6 cellular contexts compared by ENCODE assay signal in genomic region chr1:104135036-104135435, GRCh38.
DNase-seq lines count a peak whose midpoint lies in the region; ATAC-seq and TF ChIP-seq lines count a peak whose summit lies in the region.
"Not testable (repeated sequence)": the region's sequence is repeated elsewhere in the genome, so short reads cannot be mapped to it uniquely, and the experiment has no call there.

No MANE protein-coding gene starts in this region.

- WGBS in mesendoderm (ENCODE audit: extremely low coverage, insufficient coverage, low lambda C conversion rate), result no CpG with 5 or more reads among the region's 6 CpGs

- H2BK15ac ChIP-seq in mesendoderm (replicated peaks; ENCODE audit: low read depth), result not testable (repeated sequence)

- peak; percentile 79 for DNase-seq in ELF-1 (ENCODE audit: low read depth, low spot score)
- DNase-seq in KBM-7, result peak; percentile 25
- DNase-seq in NCI-H82 (lab: John Stamatoyannopoulos, UW), result peak; percentile 32
- peak; percentile 18 for DNase-seq in WTC11 (ENCODE audit: low spot score)
- DNase-seq in mesendoderm, result peak; percentile 87

- POLR2A ChIA-PET in WTC11 (lab: Charles Lee), result not testable (repeated sequence)

- TF ChIP-seq CTCF in WTC11 (IDR thresholded peaks at IDR 0.05), result not testable (repeated sequence)

- H3K27me3 Mint-ChIP-seq in WTC11 (ENCODE audit: low read depth), result not testable (repeated sequence)

- not testable (repeated sequence) for H3K27me3 ChIP-seq in HUES48 (ENCODE audit: control insufficient read depth, insufficient read depth, low read length); mesendoderm (ENCODE audit: insufficient read depth, low read length, poor library complexity)

- not testable (repeated sequence) for H3K9ac ChIP-seq in HUES48 (ENCODE audit: low read depth, low read length); mesendoderm (ENCODE audit: low read length)

- H3K36me3 Mint-ChIP-seq in WTC11, result not testable (repeated sequence)

- CTCF ChIA-PET in WTC11 (lab: Charles Lee), result not testable (repeated sequence)

- H3K4me1 ChIP-seq in HUES48 (ENCODE audit: control insufficient read depth, insufficient read depth, low read length), result peaks cover 15% of the 10 kb centered on the region
- H3K4me1 ChIP-seq in mesendoderm (ENCODE audit: control insufficient read depth, low read depth, low read length), result not testable (repeated sequence)

- not testable (repeated sequence) for H2BK120ac ChIP-seq in mesendoderm (ENCODE audit: low read depth, low read length)

- not testable (repeated sequence) for H3K4me3 Mint-ChIP-seq in WTC11

- H3K4me2 ChIP-seq in mesendoderm (ENCODE audit: low read length), result not testable (repeated sequence)

- peak overlapping the region; percentile 46; the same call in 1 of the 2 replicates for H3K27ac Mint-ChIP-seq in WTC11

- not testable (repeated sequence) for H3K79me1 ChIP-seq in mesendoderm (ENCODE audit: low read length)

- not testable (repeated sequence) for H3K18ac ChIP-seq in mesendoderm (ENCODE audit: low read length)

- H3K4me3 ChIP-seq in HUES48 (ENCODE audit: low read depth, low read length); mesendoderm (ENCODE audit: low read length): not testable (repeated sequence)

- not testable (repeated sequence) for H2AK5ac ChIP-seq in mesendoderm (ENCODE audit: low read length)

- H3K9me3 Mint-ChIP-seq in WTC11, result peaks cover 16% of the 10 kb centered on the region

- peak overlapping the region; percentile 60 for H3K27ac ChIP-seq in HUES48 (ENCODE audit: low read depth, low read length)
- not testable (repeated sequence) for H3K27ac ChIP-seq in mesendoderm (ENCODE audit: low read depth, low read length)

- H3K23ac ChIP-seq in mesendoderm (ENCODE audit: low read length), result not testable (repeated sequence)

- H3K4me1 Mint-ChIP-seq in WTC11, result peaks cover 56% of the 10 kb centered on the region

- H3K79me2 ChIP-seq in mesendoderm (ENCODE audit: control insufficient read depth, insufficient read depth, low read length), result not testable (repeated sequence)

- not testable (repeated sequence) for H3K9me3 ChIP-seq in HUES48 (ENCODE audit: control insufficient read depth, insufficient read depth, low read length)

- H3K36me3 ChIP-seq in HUES48 (ENCODE audit: control insufficient read depth, insufficient read depth, low read length); mesendoderm (ENCODE audit: control insufficient read depth, insufficient read depth, low read length): not testable (repeated sequence)

- peak overlapping the region; percentile 3 for H3K4ac ChIP-seq in mesendoderm (ENCODE audit: low read depth, low read length)

- H2BK5ac ChIP-seq in mesendoderm (ENCODE audit: low read length), result not testable (repeated sequence)

- in situ Hi-C loops in KBM-7 (cut with MboI; ENCODE audit: low pct_unique_long_range_greater_than_20kb, low sequenced_read_pairs), result not testable (repeated sequence)

- H4K8ac ChIP-seq in mesendoderm (ENCODE audit: low read depth, low read length), result not testable (repeated sequence)

- not testable (repeated sequence) for H4K5ac ChIP-seq in mesendoderm (ENCODE audit: low read length)

- ATAC-seq in WTC11, result not testable (repeated sequence)

- not testable (repeated sequence) for H3K56ac ChIP-seq in mesendoderm (ENCODE audit: low read length)

Comparison
In these comparisons a context has a peak if more than half of its experiments do, and no peak if none do; other contexts are left out.
1. DNase-seq: peak in every context shown above with its lines; median percentile 87 in mesendoderm; 79 in ELF-1; 32 in NCI-H82; 25 in KBM-7; 18 in WTC11.